Comparison of ENCODE assay signal across 31 cellular contexts in genomic region chr10:964988-965417, GRCh38.
"Had no signal": no experiment of that assay in that cellular context is flagged by ENCODE, and none has a peak within 500 bp of the region (broad histone marks: within the 10 kb centered on the region; RNA-seq: fewer than 3 reads in every experiment).

No MANE protein-coding gene starts in this region.

- H3K27ac ChIP-seq: ascending aorta, breast epithelium, cardiac muscle cell, colonic mucosa, epithelial cell of prostate, WERI-Rb-1 had no signal

- H3K9me3 ChIP-seq: ascending aorta, breast epithelium, colonic mucosa, esophagus squamous epithelium had no signal

- H3K36me3 ChIP-seq: ascending aorta, breast epithelium, cardiac muscle cell, colonic mucosa, esophagus squamous epithelium, WERI-Rb-1 had no signal

- H3K4me3 ChIP-seq: ascending aorta, breast epithelium, cardiac muscle cell, colonic mucosa, esophagus squamous epithelium had no signal

- DNase-seq: activated B cell treated with CpG ODN at 0.5 μM for 24 hours; activated CD4-positive, alpha-beta T cell treated with anti-CD3 and anti-CD28 coated beads for 48 hours; activated CD4-positive, alpha-beta T cell treated with anti-CD3 and anti-CD28 coated beads, Interleukin-2, amount 50 U/mL, for 1 hour; activated CD4-positive, alpha-beta T cell treated with anti-CD3 and anti-CD28 coated beads, Interleukin-2, amount 50 U/mL, for 48 hours; activated CD8-positive, alpha-beta memory T cell treated with anti-CD3 and anti-CD28 coated beads, Interleukin-2, amount 10 ng/mL, durations not matched to agents 7 days and 5 days; activated CD8-positive, alpha-beta memory T cell treated with anti-CD3 and anti-CD28 coated beads, Interleukin-2, amount 50 U/mL, for 48 hours; activated CD8-positive, alpha-beta T cell treated with anti-CD3 and anti-CD28 coated beads, Interleukin-2, amount 10 ng/mL, durations not matched to agents 7 days and 5 days; activated naive CD4-positive, alpha-beta T cell treated with anti-CD3 and anti-CD28 coated beads for 36 hours; activated naive CD8-positive, alpha-beta T cell treated with anti-CD3 and anti-CD28 coated beads for 36 hours; activated naive CD8-positive, alpha-beta T cell treated with anti-CD3 and anti-CD28 coated beads, Interleukin-2, amount 50 U/mL, for 24 hours; activated T-cell treated with anti-CD3 and anti-CD28 coated beads for 4 hours; activated T-cell treated with anti-CD3 and anti-CD28 coated beads, Interleukin-2, amount 50 U/mL, for 24 hours; activated T-cell treated with anti-CD3 and anti-CD28 coated beads, Interleukin-2, amount 50 U/mL, for 72 hours; central memory CD4-positive, alpha-beta T cell; cerebellar nuclear complex; colonic mucosa; effector CD8-positive, alpha-beta T cell; esophagus squamous epithelium; head of caudate nucleus; T-helper 1 cell; T-helper 17 cell; T1000; WERI-Rb-1 had no signal

- H3K4me1 ChIP-seq: ascending aorta, breast epithelium, colonic mucosa had no signal

- H3K9me3 Mint-ChIP-seq: activated B cell treated with CpG ODN at 0.5 μM for 24 hours; activated naive CD4-positive, alpha-beta T cell treated with anti-CD3 and anti-CD28 coated beads for 36 hours; activated naive CD4-positive, alpha-beta T cell treated with anti-CD3 and anti-CD28 coated beads, Interleukin-2, amount 50 U/mL, for 24 hours; activated naive CD8-positive, alpha-beta T cell treated with anti-CD3 and anti-CD28 coated beads for 36 hours; activated naive CD8-positive, alpha-beta T cell treated with anti-CD3 and anti-CD28 coated beads, Interleukin-2, amount 50 U/mL, for 24 hours; activated T-cell treated with anti-CD3 and anti-CD28 coated beads, Interleukin-2, amount 50 U/mL, for 24 hours had no signal

- H3K4me3 Mint-ChIP-seq: activated B cell treated with CpG ODN at 0.5 μM for 24 hours; activated CD8-positive, alpha-beta memory T cell treated with anti-CD3 and anti-CD28 coated beads, Interleukin-2, amount 10 ng/mL, durations not matched to agents 7 days and 5 days; activated CD8-positive, alpha-beta T cell treated with anti-CD3 and anti-CD28 coated beads, Interleukin-2, amount 10 ng/mL, durations not matched to agents 7 days and 5 days; activated naive CD4-positive, alpha-beta T cell treated with anti-CD3 and anti-CD28 coated beads for 36 hours; activated naive CD4-positive, alpha-beta T cell treated with anti-CD3 and anti-CD28 coated beads, Interleukin-2, amount 50 U/mL, for 24 hours; activated naive CD8-positive, alpha-beta T cell treated with anti-CD3 and anti-CD28 coated beads for 36 hours; activated naive CD8-positive, alpha-beta T cell treated with anti-CD3 and anti-CD28 coated beads, Interleukin-2, amount 50 U/mL, for 24 hours; activated T-cell treated with anti-CD3 and anti-CD28 coated beads, Interleukin-2, amount 50 U/mL, for 24 hours; activated T-cell treated with anti-CD3 and anti-CD28 coated beads, Interleukin-2, amount 50 U/mL, for 72 hours; T-helper 17 cell; T-helper 2 cell treated with Interferon-gamma antibody and Interleukin-4, amounts not matched to agents 5 μg/mL and 100 μg/mL, for 36 hours had no signal

- H3K27ac Mint-ChIP-seq: activated B cell treated with CpG ODN at 0.5 μM for 24 hours; activated CD8-positive, alpha-beta memory T cell treated with anti-CD3 and anti-CD28 coated beads, Interleukin-2, amount 10 ng/mL, durations not matched to agents 7 days and 5 days; activated CD8-positive, alpha-beta T cell treated with anti-CD3 and anti-CD28 coated beads, Interleukin-2, amount 10 ng/mL, durations not matched to agents 7 days and 5 days; activated naive CD4-positive, alpha-beta T cell treated with anti-CD3 and anti-CD28 coated beads for 36 hours; activated naive CD4-positive, alpha-beta T cell treated with anti-CD3 and anti-CD28 coated beads, Interleukin-2, amount 50 U/mL, for 24 hours; activated naive CD8-positive, alpha-beta T cell treated with anti-CD3 and anti-CD28 coated beads for 36 hours; activated naive CD8-positive, alpha-beta T cell treated with anti-CD3 and anti-CD28 coated beads, Interleukin-2, amount 50 U/mL, for 24 hours; activated T-cell treated with anti-CD3 and anti-CD28 coated beads, Interleukin-2, amount 50 U/mL, for 24 hours; activated T-cell treated with anti-CD3 and anti-CD28 coated beads, Interleukin-2, amount 50 U/mL, for 72 hours; T-helper 17 cell; T-helper 2 cell treated with Interferon-gamma antibody and Interleukin-4, amounts not matched to agents 5 μg/mL and 100 μg/mL, for 36 hours had no signal

- H3K4me1 Mint-ChIP-seq: activated B cell treated with CpG ODN at 0.5 μM for 24 hours; activated naive CD8-positive, alpha-beta T cell treated with anti-CD3 and anti-CD28 coated beads for 36 hours; brain had no signal

- H3K27me3 ChIP-seq: ascending aorta, breast epithelium, cardiac muscle cell, colonic mucosa had no signal

- H3K36me3 Mint-ChIP-seq: activated CD8-positive, alpha-beta memory T cell treated with anti-CD3 and anti-CD28 coated beads, Interleukin-2, amount 10 ng/mL, durations not matched to agents 7 days and 5 days; activated naive CD8-positive, alpha-beta T cell treated with anti-CD3 and anti-CD28 coated beads for 36 hours; brain had no signal

- ATAC-seq: activated CD4-positive, CD25-positive, alpha-beta regulatory T cell treated with anti-CD3 and anti-CD28 coated beads, Interleukin-2, amount 50 U/mL, for 24 hours; activated CD8-positive, alpha-beta memory T cell treated with anti-CD3 and anti-CD28 coated beads, Interleukin-2, amount 10 ng/mL, durations not matched to agents 7 days and 5 days; activated CD8-positive, alpha-beta T cell treated with anti-CD3 and anti-CD28 coated beads, Interleukin-2, amount 10 ng/mL, durations not matched to agents 7 days and 5 days; activated naive CD8-positive, alpha-beta T cell treated with anti-CD3 and anti-CD28 coated beads, Interleukin-2, amount 50 U/mL, for 24 hours; activated T-cell treated with anti-CD3 and anti-CD28 coated beads, Interleukin-2, amount 50 U/mL, for 72 hours; T-helper 17 cell had no signal
